In genomic region chr5:128597151-128597550, GRCh38 we compare ENCODE assay signal across 20 cellular contexts.
"Had no signal": no experiment of that assay in that cellular context is flagged by ENCODE, and none has a peak within 500 bp of the region (broad histone marks: within the 10 kb centered on the region; RNA-seq: fewer than 3 reads in every experiment).

No MANE protein-coding gene starts in this region.

- H3K27me3 Mint-ChIP-seq: naive thymus-derived CD8-positive, alpha-beta T cell; progenitor cell of endocrine pancreas; stimulated activated naive B cell treated with anti-CD40 and anti-IgM and Interleukin-4, amounts not matched to agents 10 μg/mL and 1 μg/mL and 100 μg/mL, for 72 hours; stimulated activated naive CD8-positive, alpha-beta T cell treated with anti-CD3 and anti-CD28 coated beads, Interleukin-15, amount 100 ng/mL, for 72 hours had no signal

- DNase-seq: central memory CD4-positive, alpha-beta T cell; dorsolateral prefrontal cortex; effector memory CD4-positive, alpha-beta T cell; heart left ventricle; hypothalamus; islet precursor cell; left colon; mucosa of descending colon; naive thymus-derived CD8-positive, alpha-beta T cell; occipital lobe; pancreas; spleen; stimulated activated CD4-positive, alpha-beta T cell treated with anti-CD3 and anti-CD28 coated beads, Interleukin-2, amount 100 ng/mL, for 24 hours; stimulated activated CD4-positive, alpha-beta T cell treated with anti-CD3 and anti-CD28 coated beads, Interleukin-4, amount 100 ng/mL, for 4 hours; stimulated activated naive B cell treated with anti-CD40 and anti-IgM and Interleukin-4, amounts not matched to agents 10 μg/mL and 1 μg/mL and 100 μg/mL, for 72 hours; stimulated activated naive CD8-positive, alpha-beta T cell treated with anti-CD3 and anti-CD28 coated beads, Interleukin-15, amount 100 ng/mL, for 72 hours; transverse colon had no signal

- H3K36me3 Mint-ChIP-seq: naive thymus-derived CD8-positive, alpha-beta T cell; stimulated activated naive B cell treated with anti-CD40 and anti-IgM and Interleukin-4, amounts not matched to agents 10 μg/mL and 1 μg/mL and 100 μg/mL, for 72 hours had no signal

- H3K27ac Mint-ChIP-seq: naive thymus-derived CD8-positive, alpha-beta T cell; progenitor cell of endocrine pancreas; stimulated activated naive B cell treated with anti-CD40 and anti-IgM and Interleukin-4, amounts not matched to agents 10 μg/mL and 1 μg/mL and 100 μg/mL, for 72 hours; stimulated activated naive CD8-positive, alpha-beta T cell treated with anti-CD3 and anti-CD28 coated beads, Interleukin-15, amount 100 ng/mL, for 72 hours had no signal

- ATAC-seq: esophagus mucosa; heart left ventricle; left colon; mucosa of descending colon; naive thymus-derived CD8-positive, alpha-beta T cell; pancreas; sciatic nerve; stimulated activated naive B cell treated with anti-CD40 and anti-IgM and Interleukin-4, amounts not matched to agents 10 μg/mL and 1 μg/mL and 100 μg/mL, for 72 hours; stimulated activated naive CD8-positive, alpha-beta T cell treated with anti-CD3 and anti-CD28 coated beads, Interleukin-15, amount 100 ng/mL, for 72 hours had no signal

- H3K4me3 Mint-ChIP-seq: naive thymus-derived CD8-positive, alpha-beta T cell; stimulated activated naive B cell treated with anti-CD40 and anti-IgM and Interleukin-4, amounts not matched to agents 10 μg/mL and 1 μg/mL and 100 μg/mL, for 72 hours; stimulated activated naive CD8-positive, alpha-beta T cell treated with anti-CD3 and anti-CD28 coated beads, Interleukin-15, amount 100 ng/mL, for 72 hours had no signal

- H3K4me1 Mint-ChIP-seq: naive thymus-derived CD8-positive, alpha-beta T cell; stimulated activated naive B cell treated with anti-CD40 and anti-IgM and Interleukin-4, amounts not matched to agents 10 μg/mL and 1 μg/mL and 100 μg/mL, for 72 hours; stimulated activated naive CD8-positive, alpha-beta T cell treated with anti-CD3 and anti-CD28 coated beads, Interleukin-15, amount 100 ng/mL, for 72 hours had no signal
